Comparison of ENCODE assay signal across 12 cellular contexts in genomic region chr1:99705385-99705784, GRCh38.
"Had no signal": no experiment of that assay in that cellular context is flagged by ENCODE, and none has a peak within 500 bp of the region (broad histone marks: within the 10 kb centered on the region; RNA-seq: fewer than 3 reads in every experiment).

No MANE protein-coding gene starts in this region.

- H3K9me3 ChIP-seq: gastrocnemius medialis, thoracic aorta had no signal

- DNase-seq: activated CD4-positive, CD25-positive, alpha-beta regulatory T cell; activated effector memory CD4-positive, alpha-beta T cell treated with Interleukin-2 at 50 U/mL for 16 hours; activated T-cell treated with anti-CD3 and anti-CD28 coated beads, Interleukin-2, amount 50 U/mL, for 1 hour; brain microvascular endothelial cell; gastrocnemius medialis; heart right ventricle; nephron progenitor cell; stimulated activated CD4-positive, alpha-beta T cell treated with anti-CD3 and anti-CD28 coated beads, Interleukin-4, amount 100 ng/mL, for 24 hours; T-helper 2 cell had no signal

- ATAC-seq: esophagus mucosa, gastrocnemius medialis had no signal

- FAIRE-seq: islet of Langerhans had no signal

- H3K36me3 ChIP-seq: brain microvascular endothelial cell, thoracic aorta had no signal

- H3K4me3 ChIP-seq: gastrocnemius medialis, heart right ventricle, thoracic aorta had no signal

- H3K27me3 ChIP-seq: brain microvascular endothelial cell, gastrocnemius medialis, heart right ventricle had no signal

- H3K27ac ChIP-seq: brain microvascular endothelial cell, gastrocnemius medialis, thoracic aorta had no signal
